25 cellular contexts compared by ENCODE assay signal in genomic region chr17:76309461-76309860, GRCh38.
"Had no signal": no experiment of that assay in that cellular context is flagged by ENCODE, and none has a peak within 500 bp of the region (broad histone marks: within the 10 kb centered on the region; RNA-seq: fewer than 3 reads in every experiment).

No MANE protein-coding gene starts in this region.

- H3K4me3 ChIP-seq: coronary artery, esophagus muscularis mucosa, gastroesophageal sphincter, lung, mucosa of descending colon, prostate gland, right atrium auricular region, sigmoid colon, stomach, tibial artery had no signal

- DNase-seq: dermis blood vessel endothelial cell; effector memory CD4-positive, alpha-beta T cell; foreskin keratinocyte; glutamatergic neuron; hypothalamus; immature natural killer cell; islet precursor cell; kidney glomerular epithelial cell; mucosa of descending colon; naive thymus-derived CD4-positive, alpha-beta T cell; nucleus accumbens; sigmoid colon; stimulated activated CD4-positive, alpha-beta T cell treated with anti-CD3 and anti-CD28 coated beads, Interleukin-4, amount 100 ng/mL, for 4 hours; stomach had no signal

- H3K9me3 Mint-ChIP-seq: immature natural killer cell; memory B cell; naive thymus-derived CD4-positive, alpha-beta T cell; nephron; stimulated activated memory B cell treated with anti-CD40 and anti-IgM and Interleukin-4, amounts not matched to agents 10 μg/mL and 1 μg/mL and 100 μg/mL, for 72 hours; type B pancreatic cell had no signal

- H3K4me1 Mint-ChIP-seq: immature natural killer cell; memory B cell; naive thymus-derived CD4-positive, alpha-beta T cell; stimulated activated memory B cell treated with anti-CD40 and anti-IgM and Interleukin-4, amounts not matched to agents 10 μg/mL and 1 μg/mL and 100 μg/mL, for 72 hours had no signal

- ATAC-seq: foreskin keratinocyte; gastroesophageal sphincter; mucosa of descending colon; naive thymus-derived CD4-positive, alpha-beta T cell; stimulated activated memory B cell treated with anti-CD40 and anti-IgM and Interleukin-4, amounts not matched to agents 10 μg/mL and 1 μg/mL and 100 μg/mL, for 72 hours had no signal

- H3K27ac ChIP-seq: coronary artery, esophagus muscularis mucosa, foreskin keratinocyte, gastroesophageal sphincter, prostate gland, right atrium auricular region, sigmoid colon, stomach, tibial artery had no signal

- H3K27me3 Mint-ChIP-seq: memory B cell; naive thymus-derived CD4-positive, alpha-beta T cell; stimulated activated memory B cell treated with anti-CD40 and anti-IgM and Interleukin-4, amounts not matched to agents 10 μg/mL and 1 μg/mL and 100 μg/mL, for 72 hours; type B pancreatic cell had no signal

- H3K27me3 ChIP-seq: esophagus muscularis mucosa, foreskin keratinocyte, gastroesophageal sphincter, right atrium auricular region, sigmoid colon, stomach, tibial artery had no signal

- H3K27ac Mint-ChIP-seq: immature natural killer cell; memory B cell; nephron; stimulated activated memory B cell treated with anti-CD40 and anti-IgM and Interleukin-4, amounts not matched to agents 10 μg/mL and 1 μg/mL and 100 μg/mL, for 72 hours; type B pancreatic cell had no signal

- H3K9me3 ChIP-seq: esophagus muscularis mucosa, gastroesophageal sphincter, mucosa of descending colon, prostate gland, right atrium auricular region, sigmoid colon, stomach, tibial artery had no signal

- H3K4me3 Mint-ChIP-seq: immature natural killer cell; memory B cell; naive thymus-derived CD4-positive, alpha-beta T cell; nephron; stimulated activated memory B cell treated with anti-CD40 and anti-IgM and Interleukin-4, amounts not matched to agents 10 μg/mL and 1 μg/mL and 100 μg/mL, for 72 hours; type B pancreatic cell had no signal

- H3K4me1 ChIP-seq: esophagus muscularis mucosa, foreskin keratinocyte, gastroesophageal sphincter, prostate gland, right atrium auricular region, sigmoid colon, stomach, tibial artery had no signal
